In the genomic region with DNA sequence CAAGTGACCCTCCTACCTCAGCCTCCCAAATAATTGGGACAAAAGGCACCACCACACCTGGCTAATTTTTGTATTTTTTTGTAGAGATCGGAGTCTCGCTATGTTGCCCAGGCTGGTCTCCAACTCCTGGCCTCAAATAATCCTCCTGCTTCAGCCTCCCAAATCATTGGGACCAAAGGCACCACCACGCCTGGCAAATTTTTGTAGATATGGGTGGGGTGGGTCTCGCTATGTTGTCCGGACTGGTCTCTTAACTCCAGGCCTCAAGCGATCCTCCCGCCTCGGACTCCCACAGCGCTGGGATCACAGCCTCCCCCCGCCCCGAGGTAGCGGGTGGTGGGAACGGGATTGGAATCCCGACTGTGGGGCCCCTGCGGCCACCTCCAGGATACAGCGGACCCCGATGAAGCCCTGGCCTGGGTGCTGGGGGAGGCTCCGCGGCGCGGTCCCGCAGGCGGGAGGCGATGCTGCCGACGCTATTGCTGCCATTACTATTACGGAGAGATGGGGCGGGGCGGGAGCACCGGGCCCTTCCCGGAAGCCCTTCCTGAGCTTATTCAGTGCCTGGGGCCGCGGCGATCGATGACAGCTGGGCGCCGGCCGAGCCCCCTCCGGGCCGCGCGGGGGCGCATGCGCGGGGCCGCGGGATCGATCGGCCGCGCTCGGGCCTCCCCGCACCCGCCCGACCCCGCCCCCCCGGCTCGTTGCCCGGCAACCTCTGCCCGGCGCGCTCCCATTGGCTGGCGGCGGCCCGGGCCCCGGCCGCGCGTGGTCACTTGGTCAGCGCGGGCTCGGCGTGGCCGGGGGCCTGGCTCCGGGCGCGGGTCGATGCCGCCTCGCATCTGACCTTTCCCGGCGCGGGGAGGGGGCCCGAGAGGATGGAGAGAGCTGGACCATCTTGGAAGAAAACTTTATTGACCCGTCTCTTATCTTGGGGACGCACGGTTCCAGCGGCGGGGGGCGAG, we compare ENCODE assay signal across 8 cellular contexts. TPM values are rescaled to one million over a fixed set of nuclear protein-coding genes. Genes with fewer than 3 reads are reported as not detected.
DNase-seq lines count a peak whose midpoint lies in the region; ATAC-seq, FAIRE-seq and TF ChIP-seq lines count a peak whose summit lies in the region.

No MANE protein-coding gene starts in this region.

- no peaks in the 10 kb centered on the region for H4K20me1 ChIP-seq in GM23248 (ENCODE audit: insufficient read depth)

- no peak for FAIRE-seq in A549 (lab: Jason Lieb, UNC)

- peaks cover 8% of the 10 kb centered on the region; the same call in 1 of the 2 replicates for H3K27me3 ChIP-seq in GM23248 (replicated peaks; ENCODE audit: insufficient read depth)

- H3K79me2 ChIP-seq in GM23248 (ENCODE audit: insufficient read depth) = no peaks in the 10 kb centered on the region

- no peaks in the 10 kb centered on the region for H3K9me3 ChIP-seq in A549
- no peaks in the 10 kb centered on the region for H3K9me3 ChIP-seq in GM23248 (ENCODE audit: low read depth)

- TF ChIP-seq POLR2A in A549 (IDR thresholded peaks at IDR 0.05; ENCODE audit: low read length) = no peak

- no peaks in the 10 kb centered on the region for H3K36me3 ChIP-seq in GM23248 (ENCODE audit: low read depth)

- TF ChIP-seq CTCF in A549 (IDR thresholded peaks at IDR 0.05) = 0 out of 3 replicates have a peak, but pooled peaks have one; percentile 17

- WGBS in A549 (ENCODE audit: missing lambda C conversion rate) = 87% methylated on average over 5 of the region's 90 CpGs
- WGBS in GM23248 (ENCODE audit: low coverage in 1 of 2, low lambda C conversion rate in 2 of 2, missing lambda C conversion rate in 2 of 2), 2 experiments = 10 to 11% methylated on average over 70 to 87 of the region's 90 CpGs

- ATAC-seq in A549 (peak; percentile 85 to 90), GM19324 (IDR thresholded peaks at IDR 0.05; ENCODE audit: low FRiP score, unreplicated experiment) (no peak), GM21786 (IDR thresholded peaks at IDR 0.05; ENCODE audit: unreplicated experiment) (no peak)

- H2AFZ ChIP-seq in GM23248 = peak overlapping the region; percentile 88

- H3K4me3 ChIP-seq in A549 = peak overlapping the region; percentile 47
- peak overlapping the region; percentile 68 for H3K4me3 ChIP-seq in GM23248

- CTCF ChIA-PET in A549 (lab: Yijun Ruan, JAX) = interaction anchor here (1.2 kb wide), 1 partner anchor 132 kb away, joined by 3 read pairs; no protein-coding TSS in a partner anchor

- no peak for TF ChIP-seq EP300 in A549 (IDR thresholded peaks at IDR 0.05)

- peak overlapping the region; percentile 32 for H3K9ac ChIP-seq in GM23248

- POLR2A ChIA-PET in A549 (lab: Yijun Ruan, JAX) = no interaction called here

- TF ChIP-seq RAD21 in A549 (conservative IDR thresholded peaks at IDR 0.05 in 1 of 2, IDR thresholded peaks at IDR 0.05 in 1 of 2) = no peak

- H3K4me1 ChIP-seq in A549 (no peaks in the 10 kb centered on the region), GM23248 (ENCODE audit: insufficient read depth) (0 out of 2 replicates have a peak, but pooled peaks cover 3% of the 10 kb centered on the region)

- in situ Hi-C loops in GM23248 (cut with MboI) = no loop called here

- H3K9me2 ChIP-seq in GM23248 (ENCODE audit: insufficient read depth) = no peaks in the 10 kb centered on the region

- peak overlapping the region; percentile 54 to 83 for H3K27ac ChIP-seq in A549
- no peak overlapping the region for H3K27ac ChIP-seq in GM23248

- DNase-seq in A549 (ENCODE audit: low read depth in 1 of 2, low spot score in 1 of 2) = peak in 1 of 2 experiments; percentile 85
- peak; percentile 70 for DNase-seq in GM23248
- peak; percentile 24 for DNase-seq in SHP77 treated with DMSO at 0.1 percent for 48 hours (lab: John Stamatoyannopoulos, UW)
- DNase-seq in cerebellar cortex (ENCODE audit: low spot score) = peak; percentile 46
- DNase-seq in kidney tubule cell (ENCODE audit: low spot score) = peak; percentile 31
- peak; percentile 7 for DNase-seq in stimulated activated CD4-positive, alpha-beta T cell treated with anti-CD3 and anti-CD28 coated beads, Interleukin-2, amount 100 ng/mL, for 4 hours (ENCODE audit: low read depth)

- H3K4me2 ChIP-seq in A549 (peak overlapping the region; percentile 88), GM23248 (ENCODE audit: unreplicated experiment) (peak overlapping the region; percentile 69)

- H3F3A ChIP-seq in GM23248 (ENCODE audit: insufficient read depth) = no peaks in the 10 kb centered on the region

TF ChIP-seq in A549, 52 proteins besides CTCF, POLR2A, EP300 and RAD21:
- TF ChIP-seq NPAS2 (CRISPR knock-in tag; IDR thresholded peaks at IDR 0.05; ENCODE audit: borderline replicate concordance) = no peak
- TF ChIP-seq CBX2 (IDR thresholded peaks at IDR 0.05; ENCODE audit: borderline replicate concordance, low read depth) = no peak
- no peak for TF ChIP-seq TFCP2L1 (CRISPR knock-in tag; IDR thresholded peaks at IDR 0.05)
- TF ChIP-seq, protein P1, sequence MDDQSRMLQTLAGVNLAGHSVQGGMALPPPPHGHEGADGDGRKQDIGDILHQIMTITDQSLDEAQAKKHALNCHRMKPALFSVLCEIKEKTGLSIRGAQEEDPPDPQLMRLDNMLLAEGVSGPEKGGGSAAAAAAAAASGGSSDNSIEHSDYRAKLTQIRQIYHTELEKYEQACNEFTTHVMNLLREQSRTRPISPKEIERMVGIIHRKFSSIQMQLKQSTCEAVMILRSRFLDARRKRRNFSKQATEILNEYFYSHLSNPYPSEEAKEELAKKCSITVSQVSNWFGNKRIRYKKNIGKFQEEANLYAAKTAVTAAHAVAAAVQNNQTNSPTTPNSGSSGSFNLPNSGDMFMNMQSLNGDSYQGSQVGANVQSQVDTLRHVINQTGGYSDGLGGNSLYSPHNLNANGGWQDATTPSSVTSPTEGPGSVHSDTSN (IDR thresholded peaks at IDR 0.05) = no peak
- peak; percentile 30; the same call in 1 of the 2 replicates for TF ChIP-seq MAX (IDR thresholded peaks at IDR 0.05)
- no peak for TF ChIP-seq KDM5A (IDR thresholded peaks at IDR 0.05)
- TF ChIP-seq BCL3 (IDR thresholded peaks at IDR 0.05) = no peak
- TF ChIP-seq ZSCAN20 (CRISPR knock-in tag; IDR thresholded peaks at IDR 0.05) = no peak
- TF ChIP-seq FOSL2 (IDR thresholded peaks at IDR 0.05) = no peak
- no peak for TF ChIP-seq FOSL2 (CRISPR knock-in tag; IDR thresholded peaks at IDR 0.05)
- TF ChIP-seq, protein P2, sequence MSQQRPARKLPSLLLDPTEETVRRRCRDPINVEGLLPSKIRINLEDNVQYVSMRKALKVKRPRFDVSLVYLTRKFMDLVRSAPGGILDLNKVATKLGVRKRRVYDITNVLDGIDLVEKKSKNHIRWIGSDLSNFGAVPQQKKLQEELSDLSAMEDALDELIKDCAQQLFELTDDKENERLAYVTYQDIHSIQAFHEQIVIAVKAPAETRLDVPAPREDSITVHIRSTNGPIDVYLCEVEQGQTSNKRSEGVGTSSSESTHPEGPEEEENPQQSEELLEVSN (IDR thresholded peaks at IDR 0.05; ENCODE audit: borderline replicate concordance, low read depth) = peak; percentile 72
- TF ChIP-seq NR3C1 (IDR thresholded peaks at IDR 0.05) = no peak

RNA-seq across cellular contexts. Expression of gene ONECUT3, which starts 27.9 kb away (rescaled TPM):
- polyA plus RNA-seq in A549 (2011; rRNA removed) = not detected in 2 replicates
- not detected in 2 replicates for polyA plus RNA-seq in A549 (2012; cell fraction: cytosol; rRNA removed)
- polyA plus RNA-seq in A549 (2012; cell fraction: nucleus; rRNA removed) = not detected in 2 replicates
- 0.01 TPM in 1 of 3 replicates, not detected in the others for polyA plus RNA-seq in A549 (2017; fragmentation: RNase III; extraction: RNeasy Plus Mini Kit Qiagen cat#74134 plus additional on column Dnase treatment)
- not detected in 2 replicates for polyA minus RNA-seq in A549 (2011; rRNA and poly(A)+ RNA removed)
- total RNA-seq in GM23248 (2014; rRNA removed; shearing (Covaris generic)) = not detected in 2 replicates
- not detected in 2 replicates for polyA plus RNA-seq in GM23248 (2016; fragmentation: Nextera tagmentation; extraction: Ambion mirVana)

Comparison
In these comparisons a context has a peak if more than half of its experiments do, and no peak if none do; other contexts are left out.
1. ATAC-seq: peak in A549 (2 of 2); none in GM19324 (single experiment) and GM21786 (single experiment).